ENCODE assay signal across 11 cellular contexts in genomic region chr13:90717451-90717936, GRCh38.
DNase-seq lines count a peak whose midpoint lies in the region; ATAC-seq and TF ChIP-seq lines count a peak whose summit lies in the region.
"Had no signal": no experiment of that assay in that cellular context is flagged by ENCODE, and none has a peak within 500 bp of the region (broad histone marks: within the 10 kb centered on the region; RNA-seq: fewer than 3 reads in every experiment).

No MANE protein-coding gene starts in this region.

- POLR2A ChIA-PET in BJ (lab: Charles Lee) = interaction anchor here (0.6 kb wide), 1 partner anchor 138 kb away, joined by 7 read pairs; no protein-coding TSS in a partner anchor

- no peaks in the 10 kb centered on the region for H3K36me3 ChIP-seq in BJ (ENCODE audit: control insufficient read depth, insufficient read depth, low read length)

- H3K4me3 ChIP-seq in BJ (ENCODE audit: low read depth, low read length) = no peak overlapping the region

- H3K27me3 ChIP-seq in BJ (ENCODE audit: control insufficient read depth, insufficient read depth, low read length) = no peaks in the 10 kb centered on the region

- H3K27ac Mint-ChIP-seq in T-helper 17 cell = no peak overlapping the region
- H3K27ac Mint-ChIP-seq: CD8-positive, alpha-beta T cell had no signal

- H3K4me1 Mint-ChIP-seq in T-helper 17 cell = no peaks in the 10 kb centered on the region

- H3K4me3 Mint-ChIP-seq in T-helper 17 cell = no peak overlapping the region
- H3K4me3 Mint-ChIP-seq: CD8-positive, alpha-beta T cell had no signal

- peak; percentile 77 for DNase-seq in BJ (ENCODE audit: low read depth)
- peak; percentile 50 for DNase-seq in NCI-H1048 (lab: John Stamatoyannopoulos, UW)
- DNase-seq in epidermal melanocyte (ENCODE audit: insufficient read length, low spot score) = peak; percentile 28
- peak; percentile 50 for DNase-seq in myocyte (ENCODE audit: low read depth)
- no peak for DNase-seq in T-helper 17 cell
- no peak for DNase-seq in NCI-H510A (lab: John Stamatoyannopoulos, UW)
- DNase-seq in NCI-H774 (lab: John Stamatoyannopoulos, UW) = no peak
- no peak for DNase-seq in HUDEP-2 (lab: John Stamatoyannopoulos, UW; ENCODE audit: unreplicated experiment in 76 of 76)
- DNase-seq: amygdala; CD8-positive, alpha-beta T cell; NCI-H1694 treated with DMSO at 0.1 percent for 48 hours had no signal

- H3K27me3 Mint-ChIP-seq in T-helper 17 cell = no peaks in the 10 kb centered on the region

- CTCF ChIA-PET in BJ (lab: Yijun Ruan, JAX) = no interaction called here

- no peaks in the 10 kb centered on the region for H3K36me3 Mint-ChIP-seq in T-helper 17 cell (ENCODE audit: low read depth)
- H3K36me3 Mint-ChIP-seq: CD8-positive, alpha-beta T cell had no signal

- H3K9me3 ChIP-seq in T-helper 17 cell (ENCODE audit: control insufficient read depth, low read length, poor library complexity, severe bottlenecking) = no peaks in the 10 kb centered on the region

- no peak for TF ChIP-seq CTCF in BJ (IDR thresholded peaks at IDR 0.05; ENCODE audit: insufficient read depth, low read depth, low read length)

- ATAC-seq in T-helper 17 cell = no peak
- ATAC-seq: CD8-positive, alpha-beta T cell had no signal

Comparison
In these comparisons a context has a peak if more than half of its experiments do, and no peak if none do; other contexts are left out.
1. DNase-seq: peak in BJ (single experiment), NCI-H1048 (single experiment), epidermal melanocyte (single experiment) and myocyte (single experiment); none in T-helper 17 cell (0 of 3), NCI-H510A (single experiment), NCI-H774 (single experiment) and HUDEP-2 (0 of 76).